Comparison of ENCODE assay signal across 2 cellular contexts in the genomic region with DNA sequence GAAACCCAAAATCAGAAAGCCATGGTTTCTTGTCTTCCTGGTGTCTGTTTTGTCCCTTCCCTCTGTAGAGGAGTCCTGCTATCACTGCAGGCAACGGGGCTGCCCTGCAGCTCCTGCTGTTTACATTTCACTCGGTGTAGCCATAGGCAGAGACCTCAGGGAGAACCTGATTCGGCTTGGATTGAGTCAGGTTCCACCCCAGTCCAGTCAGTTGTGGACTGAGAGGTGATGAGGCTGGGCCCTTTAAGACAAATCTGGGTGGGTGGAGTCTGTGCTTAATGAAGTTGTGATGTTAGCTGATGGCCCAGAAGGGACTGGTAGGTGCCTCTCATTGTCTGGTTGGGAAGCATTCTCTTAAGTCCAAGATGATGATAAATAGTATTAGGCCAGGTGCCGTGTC.
TF ChIP-seq lines count a peak whose summit lies in the region.

No MANE protein-coding gene starts in this region.

TF ChIP-seq in K562, 482 proteins besides CTCF, POLR2A, EP300 and RAD21:
- no peak for TF ChIP-seq NR2C2 (CRISPR knock-in tag; IDR thresholded peaks at IDR 0.05)
- no peak for TF ChIP-seq NR2C2 (tag; IDR thresholded peaks at IDR 0.05)
- no peak for TF ChIP-seq GTF2F1 (IDR thresholded peaks at IDR 0.05; ENCODE audit: low read depth, low read length)
- TF ChIP-seq ZNF121 (CRISPR knock-in tag; conservative IDR thresholded peaks at IDR 0.05), result no peak
- no peak for TF ChIP-seq SETDB1 (IDR thresholded peaks at IDR 0.05; ENCODE audit: low read length)
- TF ChIP-seq, protein P1, sequence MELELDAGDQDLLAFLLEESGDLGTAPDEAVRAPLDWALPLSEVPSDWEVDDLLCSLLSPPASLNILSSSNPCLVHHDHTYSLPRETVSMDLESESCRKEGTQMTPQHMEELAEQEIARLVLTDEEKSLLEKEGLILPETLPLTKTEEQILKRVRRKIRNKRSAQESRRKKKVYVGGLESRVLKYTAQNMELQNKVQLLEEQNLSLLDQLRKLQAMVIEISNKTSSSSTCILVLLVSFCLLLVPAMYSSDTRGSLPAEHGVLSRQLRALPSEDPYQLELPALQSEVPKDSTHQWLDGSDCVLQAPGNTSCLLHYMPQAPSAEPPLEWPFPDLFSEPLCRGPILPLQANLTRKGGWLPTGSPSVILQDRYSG (tag; conservative IDR thresholded peaks at IDR 0.05; ENCODE audit: low read depth), result no peak

TF ChIP-seq in HepG2, 621 proteins besides CTCF, POLR2A, EP300 and RAD21:
- TF ChIP-seq ZKSCAN8 (CRISPR knock-in tag; IDR thresholded peaks at IDR 0.05; ENCODE audit: borderline replicate concordance) (peak; percentile 74; the same call in 1 of the 2 replicates), FOXA3 (CRISPR knock-in tag; IDR thresholded peaks at IDR 0.05) (peak; percentile 83), THYN1 (CRISPR knock-in tag; IDR thresholded peaks at IDR 0.05; ENCODE audit: borderline replicate concordance, low read depth) (no peak), FOXA1 (IDR thresholded peaks at IDR 0.05) (no peak), FOXA1 (CRISPR knock-in tag; IDR thresholded peaks at IDR 0.05) (peak; percentile 80), SIN3B (IDR thresholded peaks at IDR 0.05; ENCODE audit: low read length) (no peak), SAP130 (CRISPR knock-in tag; IDR thresholded peaks at IDR 0.05; ENCODE audit: low read depth) (no peak), JUND (CRISPR knock-in tag; IDR thresholded peaks at IDR 0.05) (no peak), GATAD2A (CRISPR knock-in tag; IDR thresholded peaks at IDR 0.05) (0 out of 2 replicates have a peak, but pooled peaks have one; percentile 17), SOX13 (IDR thresholded peaks at IDR 0.05) (no peak), SOX13 (CRISPR knock-in tag; conservative IDR thresholded peaks at IDR 0.05 in 1 of 2, IDR thresholded peaks at IDR 0.05 in 1 of 2) (no peak), ZNF724P (CRISPR knock-in tag; IDR thresholded peaks at IDR 0.05; ENCODE audit: borderline replicate concordance) (no peak)
- TF ChIP-seq, protein P2, sequence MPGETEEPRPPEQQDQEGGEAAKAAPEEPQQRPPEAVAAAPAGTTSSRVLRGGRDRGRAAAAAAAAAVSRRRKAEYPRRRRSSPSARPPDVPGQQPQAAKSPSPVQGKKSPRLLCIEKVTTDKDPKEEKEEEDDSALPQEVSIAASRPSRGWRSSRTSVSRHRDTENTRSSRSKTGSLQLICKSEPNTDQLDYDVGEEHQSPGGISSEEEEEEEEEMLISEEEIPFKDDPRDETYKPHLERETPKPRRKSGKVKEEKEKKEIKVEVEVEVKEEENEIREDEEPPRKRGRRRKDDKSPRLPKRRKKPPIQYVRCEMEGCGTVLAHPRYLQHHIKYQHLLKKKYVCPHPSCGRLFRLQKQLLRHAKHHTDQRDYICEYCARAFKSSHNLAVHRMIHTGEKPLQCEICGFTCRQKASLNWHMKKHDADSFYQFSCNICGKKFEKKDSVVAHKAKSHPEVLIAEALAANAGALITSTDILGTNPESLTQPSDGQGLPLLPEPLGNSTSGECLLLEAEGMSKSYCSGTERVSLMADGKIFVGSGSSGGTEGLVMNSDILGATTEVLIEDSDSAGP (CRISPR knock-in tag; IDR thresholded peaks at IDR 0.05; ENCODE audit: borderline replicate concordance), result peak; percentile 66
- TF ChIP-seq, protein P3, sequence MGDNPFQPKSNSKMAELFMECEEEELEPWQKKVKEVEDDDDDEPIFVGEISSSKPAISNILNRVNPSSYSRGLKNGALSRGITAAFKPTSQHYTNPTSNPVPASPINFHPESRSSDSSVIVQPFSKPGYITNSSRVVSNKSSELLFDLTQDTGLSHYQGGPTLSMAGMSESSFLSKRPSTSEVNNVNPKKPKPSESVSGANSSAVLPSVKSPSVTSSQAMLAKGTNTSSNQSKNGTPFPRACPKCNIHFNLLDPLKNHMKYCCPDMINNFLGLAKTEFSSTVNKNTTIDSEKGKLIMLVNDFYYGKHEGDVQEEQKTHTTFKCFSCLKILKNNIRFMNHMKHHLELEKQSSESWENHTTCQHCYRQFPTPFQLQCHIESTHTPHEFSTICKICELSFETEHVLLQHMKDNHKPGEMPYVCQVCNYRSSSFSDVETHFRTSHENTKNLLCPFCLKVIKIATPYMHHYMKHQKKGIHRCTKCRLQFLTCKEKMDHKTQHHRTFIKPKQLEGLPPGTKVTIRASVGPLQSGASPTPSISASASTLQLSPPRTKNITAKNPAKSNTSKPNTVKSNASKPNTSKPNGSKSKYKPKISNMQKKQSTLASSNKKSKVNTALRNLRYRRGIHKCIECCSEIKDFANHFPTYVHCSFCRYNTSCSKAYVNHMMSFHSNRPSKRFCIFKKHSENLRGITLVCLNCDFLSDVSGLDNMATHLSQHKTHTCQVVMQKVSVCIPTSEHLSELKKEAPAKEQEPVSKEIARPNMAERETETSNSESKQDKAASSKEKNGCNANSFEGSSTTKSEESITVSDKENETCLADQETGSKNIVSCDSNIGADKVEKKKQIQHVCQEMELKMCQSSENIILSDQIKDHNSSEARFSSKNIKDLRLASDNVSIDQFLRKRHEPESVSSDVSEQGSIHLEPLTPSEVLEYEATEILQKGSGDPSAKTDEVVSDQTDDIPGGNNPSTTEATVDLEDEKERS (CRISPR knock-in tag; IDR thresholded peaks at IDR 0.05), result no peak
- TF ChIP-seq, protein P4, sequence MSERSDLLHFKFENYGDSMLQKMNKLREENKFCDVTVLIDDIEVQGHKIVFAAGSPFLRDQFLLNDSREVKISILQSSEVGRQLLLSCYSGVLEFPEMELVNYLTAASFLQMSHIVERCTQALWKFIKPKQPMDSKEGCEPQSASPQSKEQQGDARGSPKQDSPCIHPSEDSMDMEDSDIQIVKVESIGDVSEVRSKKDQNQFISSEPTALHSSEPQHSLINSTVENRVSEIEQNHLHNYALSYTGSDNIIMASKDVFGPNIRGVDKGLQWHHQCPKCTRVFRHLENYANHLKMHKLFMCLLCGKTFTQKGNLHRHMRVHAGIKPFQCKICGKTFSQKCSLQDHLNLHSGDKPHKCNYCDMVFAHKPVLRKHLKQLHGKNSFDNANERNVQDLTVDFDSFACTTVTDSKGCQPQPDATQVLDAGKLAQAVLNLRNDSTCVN (CRISPR knock-in tag; IDR thresholded peaks at IDR 0.05; ENCODE audit: borderline replicate concordance), result 0 out of 2 replicates have a peak, but pooled peaks have one; percentile 22
- TF ChIP-seq, protein P5, sequence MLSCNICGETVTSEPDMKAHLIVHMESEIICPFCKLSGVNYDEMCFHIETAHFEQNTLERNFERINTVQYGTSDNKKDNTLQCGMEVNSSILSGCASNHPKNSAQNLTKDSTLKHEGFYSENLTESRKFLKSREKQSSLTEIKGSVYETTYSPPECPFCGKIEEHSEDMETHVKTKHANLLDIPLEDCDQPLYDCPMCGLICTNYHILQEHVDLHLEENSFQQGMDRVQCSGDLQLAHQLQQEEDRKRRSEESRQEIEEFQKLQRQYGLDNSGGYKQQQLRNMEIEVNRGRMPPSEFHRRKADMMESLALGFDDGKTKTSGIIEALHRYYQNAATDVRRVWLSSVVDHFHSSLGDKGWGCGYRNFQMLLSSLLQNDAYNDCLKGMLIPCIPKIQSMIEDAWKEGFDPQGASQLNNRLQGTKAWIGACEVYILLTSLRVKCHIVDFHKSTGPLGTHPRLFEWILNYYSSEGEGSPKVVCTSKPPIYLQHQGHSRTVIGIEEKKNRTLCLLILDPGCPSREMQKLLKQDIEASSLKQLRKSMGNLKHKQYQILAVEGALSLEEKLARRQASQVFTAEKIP (CRISPR knock-in tag; IDR thresholded peaks at IDR 0.05; ENCODE audit: borderline replicate concordance), result no peak
- TF ChIP-seq, protein P6, sequence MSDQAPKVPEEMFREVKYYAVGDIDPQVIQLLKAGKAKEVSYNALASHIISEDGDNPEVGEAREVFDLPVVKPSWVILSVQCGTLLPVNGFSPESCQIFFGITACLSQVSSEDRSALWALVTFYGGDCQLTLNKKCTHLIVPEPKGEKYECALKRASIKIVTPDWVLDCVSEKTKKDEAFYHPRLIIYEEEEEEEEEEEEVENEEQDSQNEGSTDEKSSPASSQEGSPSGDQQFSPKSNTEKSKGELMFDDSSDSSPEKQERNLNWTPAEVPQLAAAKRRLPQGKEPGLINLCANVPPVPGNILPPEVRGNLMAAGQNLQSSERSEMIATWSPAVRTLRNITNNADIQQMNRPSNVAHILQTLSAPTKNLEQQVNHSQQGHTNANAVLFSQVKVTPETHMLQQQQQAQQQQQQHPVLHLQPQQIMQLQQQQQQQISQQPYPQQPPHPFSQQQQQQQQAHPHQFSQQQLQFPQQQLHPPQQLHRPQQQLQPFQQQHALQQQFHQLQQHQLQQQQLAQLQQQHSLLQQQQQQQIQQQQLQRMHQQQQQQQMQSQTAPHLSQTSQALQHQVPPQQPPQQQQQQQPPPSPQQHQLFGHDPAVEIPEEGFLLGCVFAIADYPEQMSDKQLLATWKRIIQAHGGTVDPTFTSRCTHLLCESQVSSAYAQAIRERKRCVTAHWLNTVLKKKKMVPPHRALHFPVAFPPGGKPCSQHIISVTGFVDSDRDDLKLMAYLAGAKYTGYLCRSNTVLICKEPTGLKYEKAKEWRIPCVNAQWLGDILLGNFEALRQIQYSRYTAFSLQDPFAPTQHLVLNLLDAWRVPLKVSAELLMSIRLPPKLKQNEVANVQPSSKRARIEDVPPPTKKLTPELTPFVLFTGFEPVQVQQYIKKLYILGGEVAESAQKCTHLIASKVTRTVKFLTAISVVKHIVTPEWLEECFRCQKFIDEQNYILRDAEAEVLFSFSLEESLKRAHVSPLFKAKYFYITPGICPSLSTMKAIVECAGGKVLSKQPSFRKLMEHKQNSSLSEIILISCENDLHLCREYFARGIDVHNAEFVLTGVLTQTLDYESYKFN (CRISPR knock-in tag; conservative IDR thresholded peaks at IDR 0.05), result 0 out of 2 replicates have a peak, but pooled peaks have one; percentile 24
